Comparison of ENCODE assay signal across 9 cellular contexts in genomic region chrX:155458477-155458876, GRCh38. TPM values are rescaled to one million over a fixed set of nuclear protein-coding genes. Genes with fewer than 3 reads are reported as not detected.
A peak's percentile ranks its signal among the peaks of the same experiment; 100 is the strongest.
DNase-seq lines count a peak whose midpoint lies in the region; ATAC-seq and TF ChIP-seq lines count a peak whose summit lies in the region.
"Not testable (repeated sequence)": the region's sequence is repeated elsewhere in the genome, so short reads cannot be mapped to it uniquely, and the experiment has no call there.
"Had no signal": no experiment of that assay in that cellular context is flagged by ENCODE, and none has a peak within 500 bp of the region (broad histone marks: within the 10 kb centered on the region; RNA-seq: fewer than 3 reads in every experiment).

F8A3 (minus strand) TSS chrX:155458620; CDS start chrX:155458600, 20 bp downstream.

- H3K9me3 Mint-ChIP-seq in activated T-cell treated with anti-CD3 and anti-CD28 coated beads, Interleukin-2, amount 50 U/mL, for 72 hours = not testable (repeated sequence)

- intact Hi-C loops in left lung (cut with DNase I) = not testable (repeated sequence)

- not testable (repeated sequence) for H3K27me3 ChIP-seq in left lung

- not testable (repeated sequence) for H3K36me3 ChIP-seq in left lung

- not testable (repeated sequence) for H3K4me3 ChIP-seq in left lung

- not testable (repeated sequence) for H3K27ac ChIP-seq in left lung

- not testable (repeated sequence) for H3K4me3 Mint-ChIP-seq in activated T-cell treated with anti-CD3 and anti-CD28 coated beads, Interleukin-2, amount 50 U/mL, for 72 hours

- not testable (repeated sequence) for H3K9me3 ChIP-seq in left lung

- H3K4me1 Mint-ChIP-seq in activated T-cell treated with anti-CD3 and anti-CD28 coated beads, Interleukin-2, amount 50 U/mL, for 72 hours (ENCODE audit: low read depth) = not testable (repeated sequence)

- H3K4me1 ChIP-seq in left lung = not testable (repeated sequence)

- not testable (repeated sequence) for DNase-seq in LHCN-M2 (ENCODE audit: low read depth); activated T-cell treated with anti-CD3 and anti-CD28 coated beads, Interleukin-2, amount 50 U/mL, for 72 hours; left lung; stimulated activated naive CD8-positive, alpha-beta T cell treated with anti-CD3 and anti-CD28 coated beads, Interleukin-15, Interleukin-2, amounts not matched to agents 100 U/mL and 50 U/mL, for 24 hours

- not testable (repeated sequence) for H3K27ac Mint-ChIP-seq in activated T-cell treated with anti-CD3 and anti-CD28 coated beads, Interleukin-2, amount 50 U/mL, for 72 hours

- TF ChIP-seq CTCF in left lung (IDR thresholded peaks at IDR 0.05) = not testable (repeated sequence)

- H3K27me3 Mint-ChIP-seq in activated T-cell treated with anti-CD3 and anti-CD28 coated beads, Interleukin-2, amount 50 U/mL, for 72 hours (ENCODE audit: low read depth) = not testable (repeated sequence)

- peak; percentile 63 for ATAC-seq in GM18519 (IDR thresholded peaks at IDR 0.05; ENCODE audit: low FRiP score, unreplicated experiment)
- ATAC-seq in GM19467 (IDR thresholded peaks at IDR 0.05; ENCODE audit: unreplicated experiment) = peak; percentile 76
- peak; percentile 83 for ATAC-seq in HG02610 (IDR thresholded peaks at IDR 0.05; ENCODE audit: unreplicated experiment)
- peak; percentile 77 for ATAC-seq in HG03097 (IDR thresholded peaks at IDR 0.05; ENCODE audit: low FRiP score, unreplicated experiment)
- ATAC-seq in activated T-cell treated with anti-CD3 and anti-CD28 coated beads, Interleukin-2, amount 50 U/mL, for 72 hours (replicated peaks in 1 of 2) = peak; percentile 77 to 79
- peak; percentile 90 for ATAC-seq in left lung
- peak; percentile 86 for ATAC-seq in stimulated activated naive CD8-positive, alpha-beta T cell treated with anti-CD3 and anti-CD28 coated beads, Interleukin-15, Interleukin-2, amounts not matched to agents 100 U/mL and 50 U/mL, for 24 hours

- not testable (repeated sequence) for H3K36me3 Mint-ChIP-seq in activated T-cell treated with anti-CD3 and anti-CD28 coated beads, Interleukin-2, amount 50 U/mL, for 72 hours (ENCODE audit: insufficient read depth in 2 of 2)

RNA-seq across cellular contexts. Expression of gene F8A3, which starts in this region (rescaled TPM):
- total RNA-seq in LHCN-M2 (2014; rRNA removed) (11.5 TPM in 2 replicates), left lung (1 to 10 TPM; 8.8 to 9.0 TPM)
- 14.7 TPM for polyA plus RNA-seq in LHCN-M2 (2012)
- 1 to 10 TPM in 1 of 2 donors, under 1 TPM in 1; 0.23 to 5.1 TPM for total RNA-seq in activated T-cell treated with anti-CD3 and anti-CD28 coated beads, Interleukin-2, amount 50 U/mL, for 72 hours
- total RNA-seq: epithelial cell of proximal tubule had no signal
